8 cellular contexts compared by ENCODE assay signal in the genomic region with DNA sequence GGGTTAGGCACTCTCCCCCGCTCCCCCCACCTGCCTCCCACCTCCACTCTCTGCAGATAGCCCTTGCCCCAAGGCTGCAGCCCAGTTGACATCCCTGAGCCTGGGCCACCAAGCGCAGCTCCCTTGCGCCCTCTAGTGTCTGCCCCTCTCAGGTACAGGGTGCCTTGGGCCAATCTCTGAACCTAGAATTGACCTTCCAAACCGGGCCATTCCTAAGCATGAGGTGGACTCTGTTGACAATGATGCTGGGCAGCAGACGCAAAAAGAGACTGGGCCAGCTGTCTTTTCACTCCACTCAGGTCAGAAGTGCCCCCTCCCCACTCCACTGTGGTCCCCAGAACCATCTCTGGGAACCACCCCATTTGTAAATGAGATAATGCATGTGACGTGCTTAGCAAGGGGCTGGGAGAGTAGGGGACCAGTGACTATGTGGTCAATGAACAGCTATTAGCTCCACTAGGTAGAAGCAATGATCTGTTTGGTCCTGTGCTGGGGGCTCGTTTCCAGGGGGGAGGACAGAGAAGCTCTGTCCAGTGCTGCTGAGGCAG. TPM values are rescaled to one million over a fixed set of nuclear protein-coding genes. Genes with fewer than 3 reads are reported as not detected.
DNase-seq lines count a peak whose midpoint lies in the region; ATAC-seq and TF ChIP-seq lines count a peak whose summit lies in the region.

No MANE protein-coding gene starts in this region.

- H3K36me3 ChIP-seq in RWPE2 (ENCODE audit: low read depth): no peaks in the 10 kb centered on the region
- H3K36me3 ChIP-seq in prostate gland: no peaks in the 10 kb centered on the region

- intact Hi-C loops in Right ventricle myocardium inferior (cut with DNase I) (loop anchor here (1.0 to 5.0 kb wide), 2 partner anchors 700 to 749 kb away; no protein-coding TSS in a partner anchor), prostate gland (cut with DNase I) (loop anchor here (2.0 to 5.0 kb wide), 2 partner anchors 50 to 750 kb away; no protein-coding TSS in a partner anchor)

- 44% methylated on average over 7 of the region's 7 CpGs for WGBS in prostate gland

- H3K4me1 ChIP-seq in RWPE2 (ENCODE audit: insufficient read depth, poor library complexity, severe bottlenecking) (peaks cover 37% of the 10 kb centered on the region), prostate gland (replicated peaks) (no peaks in the 10 kb centered on the region)

- TF ChIP-seq CTCF in HFF-Myc (IDR thresholded peaks at IDR 0.05; ENCODE audit: low read depth, low read length, missing control alignments): peak; percentile 95
- peak; percentile 89 for TF ChIP-seq CTCF in RWPE2 (IDR thresholded peaks at IDR 0.05; ENCODE audit: poor library complexity, severe bottlenecking)
- TF ChIP-seq CTCF in prostate gland (IDR thresholded peaks at IDR 0.05): peak; percentile 81 to 90 (median 86)

- no peaks in the 10 kb centered on the region for H3K27me3 ChIP-seq in RWPE2 (ENCODE audit: insufficient read depth, poor library complexity, severe bottlenecking)
- no peaks in the 10 kb centered on the region for H3K27me3 ChIP-seq in prostate gland (replicated peaks; ENCODE audit: insufficient read depth)

- ATAC-seq in RWPE2 (ENCODE audit: low read depth) (peak; percentile 51; the same call in 2 of the 3 replicates), Right ventricle myocardium inferior (peak; percentile 83), GM19324 (IDR thresholded peaks at IDR 0.05; ENCODE audit: low FRiP score, unreplicated experiment) (no peak), GM21576 (IDR thresholded peaks at IDR 0.05; ENCODE audit: unreplicated experiment) (no peak)

- DNase-seq in COR-L47 (lab: John Stamatoyannopoulos, UW): peak; percentile 25
- DNase-seq in HFF-Myc (ENCODE audit: extremely low read depth, low read depth): no peak
- no peak for DNase-seq in RWPE2 (ENCODE audit: low spot score)
- peak; percentile 24 for DNase-seq in activated gamma-delta T cell (lab: John Stamatoyannopoulos, UW)
- DNase-seq in Right ventricle myocardium inferior (ENCODE audit: missing footprints): peak; percentile 91
- peak; percentile 58 for DNase-seq in prostate gland (ENCODE audit: low spot score)

- no peaks in the 10 kb centered on the region for H3K9me3 ChIP-seq in RWPE2 (ENCODE audit: severe bottlenecking)
- no peaks in the 10 kb centered on the region for H3K9me3 ChIP-seq in prostate gland

- H3K27ac ChIP-seq in RWPE2 (ENCODE audit: poor library complexity, severe bottlenecking) (no peak overlapping the region), prostate gland (no peak overlapping the region)

- H3K4me3 ChIP-seq in HFF-Myc (replicated peaks; ENCODE audit: low read depth, low read length) (no peak overlapping the region), RWPE2 (ENCODE audit: severe bottlenecking) (no peak overlapping the region), prostate gland (no peak overlapping the region)

- TF ChIP-seq POLR2A in prostate gland (IDR thresholded peaks at IDR 0.05): no peak

RNA-seq across cellular contexts. Expression of gene PLB1, which starts 43.3 kb away (rescaled TPM):
- total RNA-seq in Right ventricle myocardium inferior (3.0 TPM), prostate gland (1 to 10 TPM; 7.4 to 9.6 TPM)

RNA-seq across cellular contexts. Expression of gene FOSL2, which starts 60.0 kb away (rescaled TPM):
- total RNA-seq in Right ventricle myocardium inferior (48.5 TPM), prostate gland (10 to 100 TPM; 57.4 to 94.2 TPM)

Comparison
In these comparisons a context has a peak if more than half of its experiments do, and no peak if none do; other contexts are left out.
1. DNase-seq: peak in COR-L47 (single experiment), activated gamma-delta T cell (single experiment), Right ventricle myocardium inferior (single experiment) and prostate gland (single experiment); none in HFF-Myc (single experiment) and RWPE2 (single experiment).
2. ATAC-seq: peak in RWPE2 (single experiment) and Right ventricle myocardium inferior (single experiment); none in GM19324 (single experiment) and GM21576 (single experiment).
3. Peak in every context shown above with its lines, with median percentiles within 50 percentile points of each other: CTCF ChIP-seq.